Comparison of ENCODE assay signal across 13 cellular contexts in the genomic region with DNA sequence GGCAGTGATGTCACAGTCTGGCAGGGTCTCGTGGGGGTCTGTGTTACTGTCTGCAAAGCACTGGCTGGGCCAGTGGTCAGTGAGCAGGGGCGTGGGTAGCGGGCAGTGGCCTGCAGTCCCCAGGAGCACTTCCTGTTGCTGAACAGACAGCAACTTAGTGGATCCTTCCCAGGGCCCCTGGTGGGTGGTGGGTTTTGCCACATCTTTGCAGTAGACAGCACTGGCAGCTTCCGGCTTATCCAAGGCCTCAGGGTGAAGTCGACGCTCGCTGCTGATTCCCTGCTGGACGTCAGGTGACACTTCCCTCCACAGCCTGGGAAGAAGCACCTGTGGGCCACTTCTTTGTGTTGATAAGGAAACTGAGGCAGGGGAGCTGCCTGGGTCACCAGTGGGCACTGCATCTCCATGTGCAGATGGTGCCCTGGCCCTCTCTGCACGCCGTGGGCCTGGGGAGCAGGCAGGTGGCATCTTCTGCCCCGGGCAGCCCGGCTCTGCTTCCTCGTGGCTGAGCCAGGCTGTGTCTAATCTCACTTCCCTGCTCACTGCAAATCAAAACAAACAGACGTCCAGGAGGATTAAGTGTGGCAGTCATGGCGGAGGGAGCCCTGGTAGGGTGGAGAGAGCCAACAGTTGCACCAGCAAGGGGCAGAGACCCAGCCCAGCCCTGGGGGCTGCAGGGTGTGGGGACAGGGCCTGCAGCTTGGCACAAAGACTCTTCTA.
DNase-seq lines count a peak whose midpoint lies in the region; ATAC-seq, FAIRE-seq and TF ChIP-seq lines count a peak whose summit lies in the region.
"Had no signal": no experiment of that assay in that cellular context is flagged by ENCODE, and none has a peak within 500 bp of the region (broad histone marks: within the 10 kb centered on the region; RNA-seq: fewer than 3 reads in every experiment).

No MANE protein-coding gene starts in this region.

- H2AK5ac ChIP-seq in neuronal stem cell (ENCODE audit: low read depth, low read length) (peak overlapping the region; percentile 84), trophoblast cell (ENCODE audit: low read length) (no peak overlapping the region)

- peak overlapping the region; percentile 52 for H3K23ac ChIP-seq in neuronal stem cell (ENCODE audit: low read depth, low read length, poor library complexity)
- H3K23ac ChIP-seq in trophoblast cell (ENCODE audit: low read length): no peak overlapping the region

- H3K79me1 ChIP-seq in neuronal stem cell (ENCODE audit: low read depth, low read length) (no peaks in the 10 kb centered on the region), trophoblast cell (ENCODE audit: low read length) (no peaks in the 10 kb centered on the region)

- no peak for TF ChIP-seq POLR2A in H54 (IDR thresholded peaks at IDR 0.05; ENCODE audit: low read depth, low read length)

- peak overlapping the region; percentile 21 for H3K9ac ChIP-seq in neuronal stem cell (ENCODE audit: low read depth, low read length, poor library complexity)
- H3K9ac ChIP-seq in trophoblast cell (ENCODE audit: low read length): no peak overlapping the region

- H3K4ac ChIP-seq in neuronal stem cell (ENCODE audit: low read length) (peak overlapping the region; percentile 23), trophoblast cell (ENCODE audit: low read depth, low read length) (no peak overlapping the region)

- H3K14ac ChIP-seq in neuronal stem cell (ENCODE audit: low read length) (peak overlapping the region; percentile 21), trophoblast cell (ENCODE audit: low read length) (no peak overlapping the region)

- H3K18ac ChIP-seq in neuronal stem cell (ENCODE audit: low read length) (peak overlapping the region; percentile 80), trophoblast cell (ENCODE audit: low read length) (no peak overlapping the region)

- H2AFZ ChIP-seq in neuronal stem cell (ENCODE audit: low read length) (no peak overlapping the region), trophoblast cell (ENCODE audit: insufficient read depth, low read length, poor library complexity) (no peak overlapping the region)

- no peak for FAIRE-seq in H54 (lab: Jason Lieb, UNC)

- no CpG with 5 or more reads among the region's 15 CpGs for WGBS in neuronal stem cell (ENCODE audit: extremely low coverage in 2 of 2, insufficient read length in 2 of 2, insufficient replicate concordance in 1 of 2), 2 donors
- no CpG with 5 or more reads among the region's 15 CpGs for WGBS in trophoblast cell (ENCODE audit: extremely low coverage, insufficient coverage, insufficient read length)

- H3K9me3 ChIP-seq in BE2C (no peaks in the 10 kb centered on the region), neuronal stem cell (replicated peaks in 1 of 2; ENCODE audit: control insufficient read depth in 2 of 2, insufficient read depth in 1 of 2, low read depth in 1 of 2, low read length in 2 of 2) (no peaks in the 10 kb centered on the region), trophoblast cell (ENCODE audit: insufficient read depth, low read depth, low read length) (no peaks in the 10 kb centered on the region)

- H2BK120ac ChIP-seq in neuronal stem cell (ENCODE audit: low read depth, low read length) (peak overlapping the region; percentile 28), trophoblast cell (ENCODE audit: insufficient read depth, low read length, poor library complexity) (no peak overlapping the region)

- H4K8ac ChIP-seq in neuronal stem cell (ENCODE audit: low read depth, low read length) (no peak overlapping the region), trophoblast cell (ENCODE audit: low read depth, low read length) (no peak overlapping the region)

- no peaks in the 10 kb centered on the region for H3K4me1 ChIP-seq in BE2C
- no peaks in the 10 kb centered on the region for H3K4me1 ChIP-seq in neuronal stem cell (ENCODE audit: control insufficient read depth in 2 of 2, insufficient read depth in 1 of 2, low read depth in 1 of 2, low read length in 2 of 2)
- peaks cover 0 to 2% of the 10 kb centered on the region in 2 experiments for H3K4me1 ChIP-seq in trophoblast cell (ENCODE audit: control insufficient read depth in 1 of 2, insufficient read depth in 2 of 2, low read length in 2 of 2)

- H2BK5ac ChIP-seq in neuronal stem cell (ENCODE audit: low read length): peak overlapping the region; percentile 66
- no peak overlapping the region for H2BK5ac ChIP-seq in trophoblast cell (ENCODE audit: low read depth, low read length, poor library complexity)

- no peak for ATAC-seq in HG03108 (IDR thresholded peaks at IDR 0.05; ENCODE audit: unreplicated experiment)

- no peaks in the 10 kb centered on the region for H3K36me3 ChIP-seq in BE2C
- no peaks in the 10 kb centered on the region for H3K36me3 ChIP-seq in neuronal stem cell (replicated peaks in 1 of 2; ENCODE audit: control insufficient read depth in 2 of 2, insufficient read depth in 2 of 2, low read length in 2 of 2)
- no peaks in the 10 kb centered on the region for H3K36me3 ChIP-seq in trophoblast cell (ENCODE audit: control insufficient read depth in 1 of 2, insufficient read depth in 2 of 2, low read length in 2 of 2)

- H3K4me3 ChIP-seq in BE2C (ENCODE audit: low read depth, low read length): no peak overlapping the region
- no peak overlapping the region for H3K4me3 ChIP-seq in coronary artery
- H3K4me3 ChIP-seq in neuronal stem cell (ENCODE audit: low read length in 2 of 2): no peak overlapping the region
- H3K4me3 ChIP-seq in trophoblast cell (ENCODE audit: low read depth, low read length): no peak overlapping the region

- DNase-seq in BE2C (peak; percentile 1), G401 (ENCODE audit: low spot score) (peak; percentile 43), coronary artery (ENCODE audit: low spot score) (peak; percentile 64), neuronal stem cell (ENCODE audit: low spot score) (no peak), H54 (ENCODE audit: insufficient read length, low spot score) (no peak), HK-2 (ENCODE audit: unreplicated experiment) (no peak), trophoblast cell (no peak)
- DNase-seq: amygdala, HFFc6, immature natural killer cell, NCI-H1048, NCI-H345 had no signal

- H3K27ac ChIP-seq in coronary artery (no peak overlapping the region), neuronal stem cell (replicated peaks; ENCODE audit: low read length) (no peak overlapping the region), trophoblast cell (ENCODE audit: low read depth, low read length) (no peak overlapping the region)

- H3K79me2 ChIP-seq in trophoblast cell (ENCODE audit: control insufficient read depth, insufficient read depth, low read length, poor library complexity): no peaks in the 10 kb centered on the region

- no peak for TF ChIP-seq CTCF in BE2C (IDR thresholded peaks at IDR 0.05; ENCODE audit: low read depth, low read length)
- TF ChIP-seq CTCF in coronary artery (IDR thresholded peaks at IDR 0.05): no peak

- no peak overlapping the region for H4K12ac ChIP-seq in trophoblast cell (ENCODE audit: low read depth, low read length)

- peak overlapping the region; percentile 11 for H3K4me2 ChIP-seq in neuronal stem cell (ENCODE audit: insufficient read depth, low read length, poor library complexity, severe bottlenecking)
- no peak overlapping the region for H3K4me2 ChIP-seq in trophoblast cell (ENCODE audit: low read length)

- no peak overlapping the region for H4K91ac ChIP-seq in neuronal stem cell (ENCODE audit: low read depth, low read length, poor library complexity)
- no peak overlapping the region for H4K91ac ChIP-seq in trophoblast cell (ENCODE audit: low read depth, low read length)

- H3K27me3 ChIP-seq in BE2C (no peaks in the 10 kb centered on the region), neuronal stem cell (ENCODE audit: control insufficient read depth in 3 of 3, insufficient read depth in 3 of 3, low read depth in 1 of 3, low read length in 3 of 3) (peaks cover 0 to 23% (median 4%) of the 10 kb centered on the region in 3 experiments), trophoblast cell (ENCODE audit: insufficient read depth, low read length) (no peaks in the 10 kb centered on the region)

- H2BK12ac ChIP-seq in neuronal stem cell (ENCODE audit: low read length) (no peak overlapping the region), trophoblast cell (ENCODE audit: low read length) (no peak overlapping the region)

- in situ Hi-C loops in G401 (cut with HindIII; ENCODE audit: low sequenced_read_pairs): no loop called here

- H2BK15ac ChIP-seq in neuronal stem cell (ENCODE audit: low read length): no peak overlapping the region

Comparison
In these comparisons a context has a peak if more than half of its experiments do, and no peak if none do; other contexts are left out.
1. DNase-seq: peak in BE2C (single experiment), G401 (single experiment) and coronary artery (single experiment); none in neuronal stem cell (single experiment), H54 (single experiment), HK-2 (single experiment) and trophoblast cell (0 of 2).